27 cellular contexts compared by ENCODE assay signal in the genomic region with DNA sequence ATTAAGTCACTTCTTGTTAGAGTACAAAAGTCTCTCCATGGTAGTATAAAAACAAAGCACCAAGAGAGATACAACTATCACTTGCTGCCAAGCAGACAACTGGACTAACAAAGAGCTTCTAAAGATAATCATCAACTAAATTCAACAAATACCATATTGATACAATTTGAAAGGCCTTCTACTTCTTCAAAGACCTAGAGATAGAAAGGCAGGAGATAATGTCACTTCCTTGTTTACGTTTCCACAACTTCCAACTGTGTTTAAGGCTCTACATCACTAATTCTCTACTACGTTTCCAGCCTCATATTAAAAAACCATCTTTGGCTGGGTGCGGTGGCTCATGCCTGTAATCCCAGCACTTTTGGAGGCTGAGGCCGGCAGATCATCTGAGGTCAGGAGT.
"Had no signal": no experiment of that assay in that cellular context is flagged by ENCODE, and none has a peak within 500 bp of the region (broad histone marks: within the 10 kb centered on the region; RNA-seq: fewer than 3 reads in every experiment).

No MANE protein-coding gene starts in this region.

- H3K27ac ChIP-seq: esophagus squamous epithelium, heart right ventricle, prostate gland, right atrium auricular region, skin epidermis, spleen, stomach, thyroid gland, vagina had no signal

- H3K4me1 ChIP-seq: prostate gland, thyroid gland had no signal

- ATAC-seq: effector memory CD8-positive, alpha-beta T cell; heart right ventricle; left ventricle myocardium superior; naive thymus-derived CD4-positive, alpha-beta T cell; stimulated activated memory B cell treated with anti-CD40 and anti-IgM and Interleukin-4, amounts not matched to agents 10 μg/mL and 1 μg/mL and 100 μg/mL, for 72 hours had no signal

- H3K27me3 ChIP-seq: esophagus squamous epithelium, heart right ventricle, right atrium auricular region, spleen, stomach, thyroid gland, vagina had no signal

- H3K9me3 ChIP-seq: esophagus squamous epithelium, heart right ventricle, prostate gland, right atrium auricular region, spleen, stomach, thyroid gland, vagina had no signal

- H3K4me1 Mint-ChIP-seq: stimulated activated memory B cell treated with anti-CD40 and anti-IgM and Interleukin-4, amounts not matched to agents 10 μg/mL and 1 μg/mL and 100 μg/mL, for 72 hours had no signal

- FAIRE-seq: endometrium, keratinocyte had no signal

- H3K4me3 ChIP-seq: esophagus squamous epithelium, heart right ventricle, lung, prostate gland, right atrium auricular region, skin epidermis, spleen, stomach, thyroid gland, vagina had no signal

- H3K4me3 Mint-ChIP-seq: effector memory CD8-positive, alpha-beta T cell; memory B cell; naive thymus-derived CD4-positive, alpha-beta T cell; nephron; stimulated activated memory B cell treated with anti-CD40 and anti-IgM and Interleukin-4, amounts not matched to agents 10 μg/mL and 1 μg/mL and 100 μg/mL, for 72 hours had no signal

- H3K36me3 ChIP-seq: prostate gland, thyroid gland, vagina had no signal

- H3K9me3 Mint-ChIP-seq: effector memory CD8-positive, alpha-beta T cell; memory B cell; naive thymus-derived CD4-positive, alpha-beta T cell; nephron; stimulated activated memory B cell treated with anti-CD40 and anti-IgM and Interleukin-4, amounts not matched to agents 10 μg/mL and 1 μg/mL and 100 μg/mL, for 72 hours had no signal

- H3K27ac Mint-ChIP-seq: memory B cell; nephron; stimulated activated memory B cell treated with anti-CD40 and anti-IgM and Interleukin-4, amounts not matched to agents 10 μg/mL and 1 μg/mL and 100 μg/mL, for 72 hours had no signal

- DNase-seq: cortex of kidney; effector memory CD8-positive, alpha-beta T cell; erythroblast; esophagus squamous epithelium; foreskin melanocyte; glutamatergic neuron; heart right ventricle; hypothalamus; left ventricle myocardium superior; midbrain; naive thymus-derived CD4-positive, alpha-beta T cell; nucleus accumbens; spleen; stimulated activated CD4-positive, alpha-beta T cell treated with anti-CD3 and anti-CD28 coated beads, Interleukin-4, amount 100 ng/mL, for 4 hours; stomach; thyroid gland; trophoblast cell had no signal

- H3K27me3 Mint-ChIP-seq: effector memory CD8-positive, alpha-beta T cell; memory B cell; naive thymus-derived CD4-positive, alpha-beta T cell; stimulated activated memory B cell treated with anti-CD40 and anti-IgM and Interleukin-4, amounts not matched to agents 10 μg/mL and 1 μg/mL and 100 μg/mL, for 72 hours had no signal
